Comparison of ENCODE assay signal across 19 cellular contexts in the genomic region with DNA sequence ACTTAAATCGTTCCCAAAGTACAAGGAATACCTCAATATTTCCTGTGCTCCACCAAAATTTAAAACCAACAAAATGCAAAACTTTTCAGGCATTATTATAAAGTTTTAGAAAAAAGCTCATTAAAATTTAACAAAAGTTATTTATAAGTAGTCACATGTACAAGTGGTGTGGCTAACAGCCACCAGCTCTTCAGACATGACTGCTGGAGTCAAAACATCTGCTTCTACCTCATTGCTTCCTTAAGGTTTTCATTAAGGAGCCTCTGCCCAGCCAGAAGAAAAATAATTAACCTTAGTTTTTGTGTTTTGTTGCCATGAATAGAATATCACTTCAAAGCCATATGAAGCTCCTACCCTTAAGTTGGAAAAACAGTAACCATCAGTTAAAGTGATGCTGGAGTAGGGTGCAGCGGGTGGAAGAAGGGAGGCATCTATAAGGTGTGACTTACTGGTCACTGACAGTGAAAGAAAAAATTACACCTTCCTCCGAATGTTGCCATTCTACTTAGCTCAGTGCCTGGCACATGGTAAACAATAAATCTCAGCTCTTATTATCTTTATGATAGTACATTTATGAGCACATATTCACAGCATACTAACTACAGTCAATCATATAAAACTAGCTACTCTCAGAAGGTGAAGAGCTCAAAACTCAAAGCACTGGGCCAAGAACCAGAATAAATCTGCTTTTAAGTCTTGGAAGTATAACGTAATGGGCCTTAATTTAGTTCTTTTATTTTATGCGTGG.
"Had no signal": no experiment of that assay in that cellular context is flagged by ENCODE, and none has a peak within 500 bp of the region (broad histone marks: within the 10 kb centered on the region; RNA-seq: fewer than 3 reads in every experiment).

No MANE protein-coding gene starts in this region.

- H3K4me1 Mint-ChIP-seq: brain had no signal

- H3K27ac Mint-ChIP-seq: activated B cell treated with CpG ODN at 0.5 μM for 24 hours; activated CD4-positive, alpha-beta T cell treated with anti-CD3 and anti-CD28 coated beads, Interleukin-2, amount 10 ng/mL, durations not matched to agents 24 days and 14 days; activated CD8-positive, alpha-beta memory T cell treated with anti-CD3 and anti-CD28 coated beads, Interleukin-2, amount 10 ng/mL, durations not matched to agents 7 days and 5 days; activated naive CD4-positive, alpha-beta T cell treated with anti-CD3 and anti-CD28 coated beads, Interleukin-2, amount 50 U/mL, for 24 hours; activated T-cell treated with anti-CD3 and anti-CD28 coated beads, Interleukin-2, amount 50 U/mL, for 24 hours; activated T-helper 1 cell treated with anti-CD3 and anti-CD28 coated beads, Interleukin-12 subunit alpha, Interleukin-12 subunit beta, Interleukin-2, Interleukin-4 antibody, amounts not matched to agents 30 ng/mL and 10 ng/mL and 1 ng/mL, durations not matched to agents 14 hours and 24 hours and 36 hours; brain; T-helper 17 cell had no signal

- H3K9me3 Mint-ChIP-seq: activated naive CD4-positive, alpha-beta T cell treated with anti-CD3 and anti-CD28 coated beads, Interleukin-2, amount 50 U/mL, for 24 hours; activated T-helper 1 cell treated with anti-CD3 and anti-CD28 coated beads, Interleukin-12 subunit alpha, Interleukin-12 subunit beta, Interleukin-2, Interleukin-4 antibody, amounts not matched to agents 30 ng/mL and 10 ng/mL and 1 ng/mL, durations not matched to agents 14 hours and 24 hours and 36 hours had no signal

- H3K27me3 Mint-ChIP-seq: activated B cell treated with CpG ODN at 0.5 μM for 24 hours; activated CD4-positive, alpha-beta T cell treated with anti-CD3 and anti-CD28 coated beads, Interleukin-2, amount 10 ng/mL, durations not matched to agents 24 days and 14 days; activated CD8-positive, alpha-beta memory T cell treated with anti-CD3 and anti-CD28 coated beads, Interleukin-2, amount 10 ng/mL, durations not matched to agents 7 days and 5 days; activated naive CD4-positive, alpha-beta T cell treated with anti-CD3 and anti-CD28 coated beads, Interleukin-2, amount 50 U/mL, for 24 hours; activated T-cell treated with anti-CD3 and anti-CD28 coated beads, Interleukin-2, amount 50 U/mL, for 24 hours; brain; T-helper 17 cell had no signal

- H3K4me3 Mint-ChIP-seq: activated B cell treated with CpG ODN at 0.5 μM for 24 hours; activated CD4-positive, alpha-beta T cell treated with anti-CD3 and anti-CD28 coated beads, Interleukin-2, amount 10 ng/mL, durations not matched to agents 24 days and 14 days; activated CD8-positive, alpha-beta memory T cell treated with anti-CD3 and anti-CD28 coated beads, Interleukin-2, amount 10 ng/mL, durations not matched to agents 7 days and 5 days; activated naive CD4-positive, alpha-beta T cell treated with anti-CD3 and anti-CD28 coated beads, Interleukin-2, amount 50 U/mL, for 24 hours; activated T-cell treated with anti-CD3 and anti-CD28 coated beads, Interleukin-2, amount 50 U/mL, for 24 hours; activated T-helper 1 cell treated with anti-CD3 and anti-CD28 coated beads, Interleukin-12 subunit alpha, Interleukin-12 subunit beta, Interleukin-2, Interleukin-4 antibody, amounts not matched to agents 30 ng/mL and 10 ng/mL and 1 ng/mL, durations not matched to agents 14 hours and 24 hours and 36 hours; brain; T-helper 17 cell had no signal

- ATAC-seq: activated CD8-positive, alpha-beta memory T cell treated with anti-CD3 and anti-CD28 coated beads, Interleukin-2, amount 10 ng/mL, durations not matched to agents 7 days and 5 days; T-helper 17 cell had no signal

- DNase-seq: activated B cell treated with CpG ODN at 0.5 μM for 24 hours; activated CD4-positive, alpha-beta T cell treated with anti-CD3 and anti-CD28 coated beads for 1 hour; activated CD4-positive, alpha-beta T cell treated with anti-CD3 and anti-CD28 coated beads, Interleukin-2, amount 10 ng/mL, durations not matched to agents 24 days and 14 days; activated CD4-positive, alpha-beta T cell treated with anti-CD3 and anti-CD28 coated beads, Interleukin-2, amount 50 U/mL, for 48 hours; activated CD8-positive, alpha-beta memory T cell treated with anti-CD3 and anti-CD28 coated beads, Interleukin-2, amount 10 ng/mL, durations not matched to agents 7 days and 5 days; activated effector memory CD4-positive, alpha-beta T cell treated with Interleukin-2 at 50 U/mL for 16 hours; activated naive CD4-positive, alpha-beta T cell; activated T-cell treated with anti-CD3 and anti-CD28 coated beads, Interleukin-2, amount 50 U/mL, for 24 hours; amniotic stem cell; KBM-7; NCI-H1092; NCI-H2171; NCI-H2227 treated with DMSO at 0.1 percent for 48 hours; SIG-M5; T-helper 17 cell; T-helper 9 cell had no signal
